Comparison of ENCODE assay signal across 8 cellular contexts in the genomic region with DNA sequence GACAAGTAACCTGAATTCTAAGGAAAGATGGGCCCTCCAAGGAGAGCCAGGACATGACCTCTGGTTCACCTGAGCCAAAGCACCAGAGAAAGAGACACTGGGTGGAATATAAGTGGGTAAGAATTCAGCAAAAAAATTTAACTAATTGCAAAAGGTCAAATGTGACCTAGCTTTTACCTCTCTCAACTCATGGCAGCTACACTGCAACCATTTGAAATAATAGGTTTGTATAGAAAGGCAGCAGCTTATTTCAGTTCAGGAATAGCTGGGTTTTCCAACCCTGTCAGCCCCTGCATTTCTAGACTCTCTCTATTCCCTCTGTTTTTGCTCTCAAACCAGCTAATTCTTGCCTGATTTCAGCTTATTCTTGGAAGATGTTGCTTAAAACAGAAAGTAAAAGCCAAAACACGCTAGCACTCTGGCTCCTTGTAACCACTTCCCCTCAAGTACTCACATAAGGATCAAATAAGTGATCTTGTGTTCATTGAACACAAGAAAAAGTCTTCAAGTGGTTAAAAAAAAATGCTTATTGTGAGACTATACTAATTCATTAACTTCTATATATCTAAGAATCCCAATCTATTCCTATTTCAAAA.
DNase-seq lines count a peak whose midpoint lies in the region; ATAC-seq and TF ChIP-seq lines count a peak whose summit lies in the region.

No MANE protein-coding gene starts in this region.

- peak; percentile 86 for ATAC-seq in GM21526 (IDR thresholded peaks at IDR 0.05; ENCODE audit: low FRiP score, unreplicated experiment)
- ATAC-seq in central memory CD8-positive, alpha-beta T cell (replicated peaks; ENCODE audit: extremely low read depth, poor library complexity, severe bottlenecking): peak; percentile 68

- TF ChIP-seq CTCF in GM12865 (IDR thresholded peaks at IDR 0.05; ENCODE audit: insufficient read depth, low read depth, low read length, missing control alignments): no peak

- peak overlapping the region; percentile 88 for H3K27ac Mint-ChIP-seq in central memory CD8-positive, alpha-beta T cell (ENCODE audit: low read depth)

- peak overlapping the region; percentile 75 for H3K4me3 Mint-ChIP-seq in central memory CD8-positive, alpha-beta T cell

- in situ Hi-C loops in KBM-7 (cut with MboI; ENCODE audit: low pct_unique_long_range_greater_than_20kb, low sequenced_read_pairs): no loop called here

- no peaks in the 10 kb centered on the region for H3K9me3 Mint-ChIP-seq in central memory CD8-positive, alpha-beta T cell

- peaks cover 35% of the 10 kb centered on the region for H3K4me1 Mint-ChIP-seq in central memory CD8-positive, alpha-beta T cell

- peak; percentile 77 for DNase-seq in GM12865 (ENCODE audit: low read depth)
- peak; percentile 28 for DNase-seq in KBM-7
- no peak for DNase-seq in central memory CD8-positive, alpha-beta T cell (ENCODE audit: low spot score in 2 of 2)
- no peak for DNase-seq in activated effector memory CD4-positive, alpha-beta T cell treated with anti-CD3 and anti-CD28 coated beads, Interleukin-2, amount 50 U/mL, for 16 hours
- no peak for DNase-seq in cerebellar nuclear complex (lab: John Stamatoyannopoulos, UW)
- no peak for DNase-seq in GOT3 (lab: John Stamatoyannopoulos, UW)
- DNase-seq in occipital lobe (lab: John Stamatoyannopoulos, UW): no peak

- H3K36me3 Mint-ChIP-seq in central memory CD8-positive, alpha-beta T cell (ENCODE audit: insufficient read depth): no peaks in the 10 kb centered on the region

- H3K27me3 Mint-ChIP-seq in central memory CD8-positive, alpha-beta T cell: no peaks in the 10 kb centered on the region

- H3K4me3 ChIP-seq in GM12865 (ENCODE audit: low read depth, low read length): peak overlapping the region; percentile 68

Comparison
In these comparisons a context has a peak if more than half of its experiments do, and no peak if none do; other contexts are left out.
1. DNase-seq: peak in GM12865 (single experiment) and KBM-7 (single experiment); none in central memory CD8-positive, alpha-beta T cell (0 of 2), activated effector memory CD4-positive, alpha-beta T cell treated with anti-CD3 and anti-CD28 coated beads, Interleukin-2, amount 50 U/mL, for 16 hours (single experiment), cerebellar nuclear complex (0 of 2), GOT3 (single experiment) and occipital lobe (single experiment).